ENCODE assay signal across 23 cellular contexts in the genomic region with DNA sequence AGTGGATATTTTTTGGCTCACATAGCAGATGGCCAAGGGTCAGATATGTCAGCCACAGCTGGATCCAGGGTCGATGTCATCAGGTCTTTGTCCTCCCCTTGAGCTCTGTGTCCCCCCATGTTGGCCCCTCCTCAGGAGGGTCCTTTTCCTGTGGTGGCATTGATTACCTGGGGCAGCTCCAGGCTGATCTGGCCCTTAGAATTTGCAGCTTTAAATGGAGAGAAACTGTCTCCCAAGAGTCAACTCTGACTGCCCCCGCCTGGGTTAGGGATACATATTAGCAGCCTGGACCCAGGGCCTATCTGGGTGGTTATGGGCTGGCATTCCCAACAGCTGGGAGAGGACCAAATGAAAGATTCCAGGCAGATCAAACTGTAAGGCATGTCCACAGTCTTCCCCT.
"Had no signal": no experiment of that assay in that cellular context is flagged by ENCODE, and none has a peak within 500 bp of the region (broad histone marks: within the 10 kb centered on the region; RNA-seq: fewer than 3 reads in every experiment).

No MANE protein-coding gene starts in this region.

- H3K27me3 Mint-ChIP-seq: dendritic cell treated with granulocyte-macrophage colony-stimulating factor and Interleukin-4, amounts not matched to agents 40 ng/mL and 50 ng/mL, for 4 days had no signal

- H3K4me1 ChIP-seq: colonic mucosa, esophagus squamous epithelium, foreskin keratinocyte, gastrocnemius medialis had no signal

- H3K27me3 ChIP-seq: colonic mucosa, dorsolateral prefrontal cortex, esophagus squamous epithelium, foreskin keratinocyte, gastrocnemius medialis, gastroesophageal sphincter, heart left ventricle, heart right ventricle had no signal

- H3K36me3 ChIP-seq: colonic mucosa, esophagus squamous epithelium, gastrocnemius medialis, gastroesophageal sphincter, heart left ventricle, heart right ventricle had no signal

- H3K27ac Mint-ChIP-seq: dendritic cell treated with granulocyte-macrophage colony-stimulating factor and Interleukin-4, amounts not matched to agents 40 ng/mL and 50 ng/mL, for 4 days; effector memory CD8-positive, alpha-beta T cell; endodermal cell had no signal

- H3K27ac ChIP-seq: colonic mucosa, coronary artery, dorsolateral prefrontal cortex, epithelial cell of prostate, esophagus squamous epithelium, foreskin keratinocyte, gastrocnemius medialis, gastroesophageal sphincter, heart left ventricle, heart right ventricle had no signal

- H3K4me1 Mint-ChIP-seq: endodermal cell had no signal

- H3K4me3 Mint-ChIP-seq: dendritic cell treated with granulocyte-macrophage colony-stimulating factor and Interleukin-4, amounts not matched to agents 40 ng/mL and 50 ng/mL, for 4 days; effector memory CD8-positive, alpha-beta T cell; endodermal cell had no signal

- DNase-seq: colonic mucosa; cortex of kidney; dermis blood vessel endothelial cell; dorsolateral prefrontal cortex; effector CD4-positive, alpha-beta T cell; effector CD8-positive, alpha-beta T cell; effector memory CD4-positive, alpha-beta T cell; effector memory CD8-positive, alpha-beta T cell; endodermal cell; erythroblast; esophagus squamous epithelium; foreskin fibroblast; foreskin keratinocyte; foreskin melanocyte; gastrocnemius medialis; glutamatergic neuron; head of caudate nucleus; heart left ventricle; heart right ventricle had no signal

- H3K9me3 ChIP-seq: colonic mucosa, esophagus squamous epithelium, gastrocnemius medialis had no signal

- H3K4me3 ChIP-seq: colonic mucosa, coronary artery, dorsolateral prefrontal cortex, esophagus squamous epithelium, gastrocnemius medialis, gastroesophageal sphincter, heart left ventricle, heart right ventricle had no signal
